ENCODE assay signal across 1 cellular context in the genomic region with DNA sequence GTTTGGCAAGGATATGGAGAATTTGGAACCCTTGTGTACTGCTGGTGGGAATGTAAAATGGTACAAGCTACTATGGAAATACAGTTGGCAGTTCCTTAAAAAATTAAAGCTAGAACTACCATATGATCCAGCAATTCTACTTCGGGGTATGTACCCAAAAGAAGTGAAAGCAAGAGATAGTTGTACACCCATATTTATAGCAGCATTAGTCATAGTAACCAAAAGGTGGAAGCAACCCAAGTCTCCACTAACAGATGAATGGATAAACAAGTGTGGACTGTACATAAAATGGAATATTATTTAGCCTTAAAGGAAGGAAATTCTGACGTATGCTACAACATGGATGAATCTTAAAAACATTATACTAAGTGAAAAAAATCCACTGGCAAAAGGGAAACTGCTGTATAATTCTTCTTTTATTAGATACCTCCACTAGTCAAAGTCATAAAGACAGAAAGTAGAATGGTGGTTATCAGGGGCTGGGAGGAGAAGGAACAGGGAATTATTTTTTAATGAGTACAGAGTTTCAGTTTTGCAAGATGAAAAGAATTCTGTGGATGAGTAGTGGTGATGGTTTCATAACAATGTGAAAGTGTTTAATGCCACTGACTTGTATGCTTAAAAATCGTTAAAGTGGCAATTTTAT.
TF ChIP-seq lines count a peak whose summit lies in the region.

No MANE protein-coding gene starts in this region.

TF ChIP-seq in WTC11, 78 proteins besides CTCF, POLR2A, EP300 and RAD21 (continued from another document):
- TF ChIP-seq, protein P1, sequence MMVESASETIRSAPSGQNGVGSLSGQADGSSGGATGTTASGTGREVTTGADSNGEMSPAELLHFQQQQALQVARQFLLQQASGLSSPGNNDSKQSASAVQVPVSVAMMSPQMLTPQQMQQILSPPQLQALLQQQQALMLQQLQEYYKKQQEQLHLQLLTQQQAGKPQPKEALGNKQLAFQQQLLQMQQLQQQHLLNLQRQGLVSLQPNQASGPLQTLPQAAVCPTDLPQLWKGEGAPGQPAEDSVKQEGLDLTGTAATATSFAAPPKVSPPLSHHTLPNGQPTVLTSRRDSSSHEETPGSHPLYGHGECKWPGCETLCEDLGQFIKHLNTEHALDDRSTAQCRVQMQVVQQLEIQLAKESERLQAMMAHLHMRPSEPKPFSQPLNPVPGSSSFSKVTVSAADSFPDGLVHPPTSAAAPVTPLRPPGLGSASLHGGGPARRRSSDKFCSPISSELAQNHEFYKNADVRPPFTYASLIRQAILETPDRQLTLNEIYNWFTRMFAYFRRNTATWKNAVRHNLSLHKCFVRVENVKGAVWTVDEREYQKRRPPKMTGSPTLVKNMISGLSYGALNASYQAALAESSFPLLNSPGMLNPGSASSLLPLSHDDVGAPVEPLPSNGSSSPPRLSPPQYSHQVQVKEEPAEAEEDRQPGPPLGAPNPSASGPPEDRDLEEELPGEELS (CRISPR knock-in tag; IDR thresholded peaks at IDR 0.05): no peak
- TF ChIP-seq KAT7 (CRISPR knock-in tag; IDR thresholded peaks at IDR 0.05; ENCODE audit: borderline replicate concordance) (no peak), OVOL2 (CRISPR knock-in tag; IDR thresholded peaks at IDR 0.05; ENCODE audit: borderline replicate concordance) (no peak), NR2C2 (CRISPR knock-in tag; IDR thresholded peaks at IDR 0.05) (no peak), NR1H2 (CRISPR knock-in tag; IDR thresholded peaks at IDR 0.05) (no peak), ZNF232 (CRISPR knock-in tag; IDR thresholded peaks at IDR 0.05) (no peak), ATF1 (CRISPR knock-in tag; IDR thresholded peaks at IDR 0.05) (no peak), ETV6 (CRISPR knock-in tag; IDR thresholded peaks at IDR 0.05) (no peak)
- TF ChIP-seq, protein P2, sequence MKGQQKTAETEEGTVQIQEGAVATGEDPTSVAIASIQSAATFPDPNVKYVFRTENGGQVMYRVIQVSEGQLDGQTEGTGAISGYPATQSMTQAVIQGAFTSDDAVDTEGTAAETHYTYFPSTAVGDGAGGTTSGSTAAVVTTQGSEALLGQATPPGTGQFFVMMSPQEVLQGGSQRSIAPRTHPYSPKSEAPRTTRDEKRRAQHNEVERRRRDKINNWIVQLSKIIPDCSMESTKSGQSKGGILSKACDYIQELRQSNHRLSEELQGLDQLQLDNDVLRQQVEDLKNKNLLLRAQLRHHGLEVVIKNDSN (CRISPR knock-in tag; IDR thresholded peaks at IDR 0.05): no peak
- TF ChIP-seq, protein P3, sequence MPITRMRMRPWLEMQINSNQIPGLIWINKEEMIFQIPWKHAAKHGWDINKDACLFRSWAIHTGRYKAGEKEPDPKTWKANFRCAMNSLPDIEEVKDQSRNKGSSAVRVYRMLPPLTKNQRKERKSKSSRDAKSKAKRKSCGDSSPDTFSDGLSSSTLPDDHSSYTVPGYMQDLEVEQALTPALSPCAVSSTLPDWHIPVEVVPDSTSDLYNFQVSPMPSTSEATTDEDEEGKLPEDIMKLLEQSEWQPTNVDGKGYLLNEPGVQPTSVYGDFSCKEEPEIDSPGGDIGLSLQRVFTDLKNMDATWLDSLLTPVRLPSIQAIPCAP (CRISPR knock-in tag; IDR thresholded peaks at IDR 0.05): no peak
